Comparison of ENCODE assay signal across 28 cellular contexts in genomic region chr3:8113649-8114048, GRCh38.
"Had no signal": no experiment of that assay in that cellular context is flagged by ENCODE, and none has a peak within 500 bp of the region (broad histone marks: within the 10 kb centered on the region; RNA-seq: fewer than 3 reads in every experiment).

No MANE protein-coding gene starts in this region.

- H3K4me1 Mint-ChIP-seq: central memory CD8-positive, alpha-beta T cell had no signal

- DNase-seq: activated CD4-positive, alpha-beta T cell treated with anti-CD3 and anti-CD28 coated beads for 4 hours; activated CD4-positive, alpha-beta T cell treated with anti-CD3 and anti-CD28 coated beads, Interleukin-2, amount 50 U/mL, for 4 hours; activated naive CD4-positive, alpha-beta T cell; activated T-cell treated with anti-CD3 and anti-CD28 coated beads for 4 hours; activated T-cell treated with anti-CD3 and anti-CD28 coated beads, Interleukin-2, amount 50 U/mL, for 72 hours; dermis blood vessel endothelial cell; effector CD4-positive, alpha-beta T cell; esophagus squamous epithelium; foreskin melanocyte; heart right ventricle; left lung; lower lobe of right lung; mesenchymal stem cell; mucosa of descending colon; right cardiac atrium; stimulated activated CD4-positive, alpha-beta T cell treated with anti-CD3 and anti-CD28 coated beads, Interleukin-12 subunit alpha, Interleukin-12 subunit beta, amount 100 ng/mL, for 4 hours; stimulated activated CD4-positive, alpha-beta T cell treated with anti-CD3 and anti-CD28 coated beads, Interleukin-4, amount 100 ng/mL, for 1 hour; stimulated activated naive CD8-positive, alpha-beta T cell treated with anti-CD3 and anti-CD28 coated beads, Interleukin-15, Interleukin-2, amounts not matched to agents 100 U/mL and 50 U/mL, for 24 hours; testis; transverse colon had no signal

- H3K27ac Mint-ChIP-seq: activated naive CD4-positive, alpha-beta T cell treated with anti-CD3 and anti-CD28 coated beads, Interleukin-2, amount 50 U/mL, for 72 hours; activated T-cell treated with anti-CD3 and anti-CD28 coated beads, Interleukin-2, amount 50 U/mL, for 72 hours; natural killer cell treated with Interleukin-12 subunit alpha and Interleukin-12 subunit beta and Interleukin-15 and Interleukin-18, amount 100 ng/mL, for 72 hours had no signal

- H3K27me3 ChIP-seq: esophagus squamous epithelium, heart right ventricle, left lung, testis, transverse colon had no signal

- H3K27ac ChIP-seq: epithelial cell of prostate, esophagus squamous epithelium, heart right ventricle, left lung, lower lobe of right lung, testis, transverse colon had no signal

- H3K9me3 ChIP-seq: esophagus squamous epithelium, left lung, lower lobe of right lung, mucosa of descending colon, testis had no signal

- ATAC-seq: activated naive CD4-positive, alpha-beta T cell treated with anti-CD3 and anti-CD28 coated beads, Interleukin-2, amount 50 U/mL, for 72 hours; activated T-cell treated with anti-CD3 and anti-CD28 coated beads, Interleukin-2, amount 50 U/mL, for 72 hours; heart right ventricle; left lung; lower lobe of right lung; mucosa of descending colon; natural killer cell treated with Interleukin-12 subunit alpha and Interleukin-12 subunit beta and Interleukin-15 and Interleukin-18, amount 100 ng/mL, for 72 hours; right cardiac atrium; stimulated activated naive CD8-positive, alpha-beta T cell treated with anti-CD3 and anti-CD28 coated beads, Interleukin-15, Interleukin-2, amounts not matched to agents 100 U/mL and 50 U/mL, for 24 hours had no signal

- H3K4me3 Mint-ChIP-seq: activated T-cell treated with anti-CD3 and anti-CD28 coated beads, Interleukin-2, amount 50 U/mL, for 72 hours; central memory CD8-positive, alpha-beta T cell; natural killer cell treated with Interleukin-12 subunit alpha and Interleukin-12 subunit beta and Interleukin-15 and Interleukin-18, amount 100 ng/mL, for 72 hours had no signal

- FAIRE-seq: bronchial epithelial cell, colon, endometrium, islet of Langerhans had no signal

- H3K4me1 ChIP-seq: testis, transverse colon had no signal

- H3K4me3 ChIP-seq: esophagus squamous epithelium, heart right ventricle, left lung, lower lobe of right lung, mucosa of descending colon, testis, transverse colon had no signal

- H3K36me3 Mint-ChIP-seq: natural killer cell treated with Interleukin-12 subunit alpha and Interleukin-12 subunit beta and Interleukin-15 and Interleukin-18, amount 100 ng/mL, for 72 hours had no signal

- H3K9me3 Mint-ChIP-seq: central memory CD8-positive, alpha-beta T cell; natural killer cell treated with Interleukin-12 subunit alpha and Interleukin-12 subunit beta and Interleukin-15 and Interleukin-18, amount 100 ng/mL, for 72 hours had no signal

- H3K36me3 ChIP-seq: esophagus squamous epithelium, heart right ventricle, left lung, lower lobe of right lung, transverse colon had no signal
